In the genomic region with DNA sequence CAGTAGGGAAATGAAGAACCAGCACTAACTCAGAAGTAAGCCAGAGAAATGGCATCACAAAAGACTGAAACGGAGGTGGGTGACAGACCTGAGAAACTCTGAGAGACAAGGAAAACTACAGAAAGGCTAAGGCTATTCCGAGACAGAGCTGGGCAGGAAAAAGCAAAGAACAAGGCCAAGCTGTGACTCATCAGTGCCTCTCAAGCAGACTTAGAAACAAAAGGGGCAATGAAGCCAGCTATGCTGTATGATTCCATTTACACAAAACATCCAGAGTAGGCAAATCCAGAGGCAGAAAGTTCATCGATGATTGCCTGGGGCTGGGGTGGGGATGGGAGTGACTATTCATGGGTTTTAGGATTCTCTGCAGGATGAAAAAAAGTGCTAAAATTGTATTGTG, we compare ENCODE assay signal across 11 cellular contexts. TPM values are rescaled to one million over a fixed set of nuclear protein-coding genes. Genes with fewer than 3 reads are reported as not detected.
A peak's percentile ranks its signal among the peaks of the same experiment; 100 is the strongest.
DNase-seq lines count a peak whose midpoint lies in the region; ATAC-seq and TF ChIP-seq lines count a peak whose summit lies in the region.
"Had no signal": no experiment of that assay in that cellular context is flagged by ENCODE, and none has a peak within 500 bp of the region (broad histone marks: within the 10 kb centered on the region; RNA-seq: fewer than 3 reads in every experiment).

No MANE protein-coding gene starts in this region.

- H3K27me3 Mint-ChIP-seq in activated CD4-positive, alpha-beta memory T cell treated with anti-CD3 and anti-CD28 coated beads for 36 hours, result no peaks in the 10 kb centered on the region
- no peaks in the 10 kb centered on the region for H3K27me3 Mint-ChIP-seq in activated T-cell treated with anti-CD3 and anti-CD28 coated beads, Interleukin-2, amount 50 U/mL, for 72 hours (ENCODE audit: low read depth)

- no peak for TF ChIP-seq POLR2A in esophagus muscularis mucosa (IDR thresholded peaks at IDR 0.05; ENCODE audit: low read depth)

- TF ChIP-seq EP300 in esophagus muscularis mucosa (IDR thresholded peaks at IDR 0.05), result no peak

- H3K36me3 ChIP-seq in esophagus muscularis mucosa, result no peaks in the 10 kb centered on the region

- H3K4me1 Mint-ChIP-seq in activated CD4-positive, alpha-beta memory T cell treated with anti-CD3 and anti-CD28 coated beads for 36 hours (ENCODE audit: low read depth), result peaks cover 42% of the 10 kb centered on the region
- H3K4me1 Mint-ChIP-seq in activated T-cell treated with anti-CD3 and anti-CD28 coated beads, Interleukin-2, amount 50 U/mL, for 72 hours (ENCODE audit: low read depth), result peaks cover 45% of the 10 kb centered on the region

- POLR2A ChIA-PET in activated CD4-positive, alpha-beta memory T cell treated with anti-CD3 and anti-CD28 coated beads for 36 hours (lab: Charles Lee), result no interaction called here

- CTCF ChIA-PET in activated CD4-positive, alpha-beta memory T cell treated with anti-CD3 and anti-CD28 coated beads for 36 hours (lab: Charles Lee), result interaction anchor here (1.9 to 2.3 kb wide), 2 partner anchors 176 to 210 kb away, joined by 4 to 7 read pairs; partner anchors contain the start of gene CDS2

- H3K36me3 Mint-ChIP-seq in activated CD4-positive, alpha-beta memory T cell treated with anti-CD3 and anti-CD28 coated beads for 36 hours, result peaks cover 11% of the 10 kb centered on the region
- H3K36me3 Mint-ChIP-seq in activated T-cell treated with anti-CD3 and anti-CD28 coated beads, Interleukin-2, amount 50 U/mL, for 72 hours (ENCODE audit: insufficient read depth in 2 of 2), result peaks cover 3 to 6% of the 10 kb centered on the region in 2 donors

- no peaks in the 10 kb centered on the region for H3K9me3 ChIP-seq in esophagus muscularis mucosa

- peaks cover 4% of the 10 kb centered on the region for H3K9me3 Mint-ChIP-seq in activated CD4-positive, alpha-beta memory T cell treated with anti-CD3 and anti-CD28 coated beads for 36 hours
- H3K9me3 Mint-ChIP-seq in activated T-cell treated with anti-CD3 and anti-CD28 coated beads, Interleukin-2, amount 50 U/mL, for 72 hours, result no peaks in the 10 kb centered on the region

- H3K27me3 ChIP-seq in esophagus muscularis mucosa, result no peaks in the 10 kb centered on the region
- H3K27me3 ChIP-seq: BLaER1 had no signal

- DNase-seq in Right ventricle myocardium inferior (ENCODE audit: missing footprints), result no peak
- no peak for DNase-seq in cardiac septum (ENCODE audit: low spot score)
- DNase-seq in esophagus muscularis mucosa (ENCODE audit: extremely low spot score), result no peak
- DNase-seq in mucosa of gallbladder (ENCODE audit: low spot score), result peak; percentile 36
- DNase-seq in activated CD4-positive, alpha-beta memory T cell treated with anti-CD3 and anti-CD28 coated beads for 36 hours, result no peak
- DNase-seq in activated T-cell treated with anti-CD3 and anti-CD28 coated beads, Interleukin-2, amount 50 U/mL, for 72 hours, result no peak
- DNase-seq in NCI-H1930 (lab: John Stamatoyannopoulos, UW), result no peak
- DNase-seq: activated CD4-positive, alpha-beta T cell treated with anti-CD3 and anti-CD28 coated beads, Interleukin-2, amount 50 U/mL, for 4 hours; NCI-H1105 treated with DMSO at 0.1 percent for 48 hours had no signal

- ATAC-seq in Right ventricle myocardium inferior, result peak; percentile 59
- ATAC-seq in GM18502 (IDR thresholded peaks at IDR 0.05; ENCODE audit: poor library complexity, unreplicated experiment), result no peak
- no peak for ATAC-seq in activated T-cell treated with anti-CD3 and anti-CD28 coated beads, Interleukin-2, amount 50 U/mL, for 72 hours (replicated peaks in 1 of 2)

- WGBS in esophagus muscularis mucosa, result 22% methylated on average over 3 of the region's 3 CpGs

- H3K27ac Mint-ChIP-seq in activated CD4-positive, alpha-beta memory T cell treated with anti-CD3 and anti-CD28 coated beads for 36 hours, result no peak overlapping the region
- no peak overlapping the region for H3K27ac Mint-ChIP-seq in activated T-cell treated with anti-CD3 and anti-CD28 coated beads, Interleukin-2, amount 50 U/mL, for 72 hours

- H3K27ac ChIP-seq in esophagus muscularis mucosa (replicated peaks in 1 of 4), result peak overlapping the region; percentile 58 to 70 (median 64)
- H3K27ac ChIP-seq: BLaER1 had no signal

- H3K4me3 Mint-ChIP-seq in activated CD4-positive, alpha-beta memory T cell treated with anti-CD3 and anti-CD28 coated beads for 36 hours, result no peak overlapping the region
- no peak overlapping the region for H3K4me3 Mint-ChIP-seq in activated T-cell treated with anti-CD3 and anti-CD28 coated beads, Interleukin-2, amount 50 U/mL, for 72 hours

- intact Hi-C loops in Right ventricle myocardium inferior (cut with DNase I) (loop anchor here (10.0 kb wide), 1 partner anchor 346 kb away; no protein-coding TSS in a partner anchor), cardiac septum (cut with DNase I) (loop anchor here (5.0 kb wide), 1 partner anchor 339 kb away; no protein-coding TSS in a partner anchor), esophagus muscularis mucosa (cut with DNase I) (no loop called here)
- intact Hi-C loops in activated CD4-positive, alpha-beta memory T cell treated with anti-CD3 and anti-CD28 coated beads for 36 hours (cut with micrococcal nuclease), result loop anchor here (2.0 kb wide), 1 partner anchor 136 kb away; no protein-coding TSS in a partner anchor

- peaks cover 3 to 43% (median 42%) of the 10 kb centered on the region in 4 donors for H3K4me1 ChIP-seq in esophagus muscularis mucosa
- H3K4me1 ChIP-seq: BLaER1 had no signal

- TF ChIP-seq CTCF in esophagus muscularis mucosa (IDR thresholded peaks at IDR 0.05), result no peak

- no peak overlapping the region for H3K4me3 ChIP-seq in esophagus muscularis mucosa
- H3K4me3 ChIP-seq: BLaER1 had no signal

RNA-seq across cellular contexts. Expression of gene SLC23A2, which starts 50.0 kb away (rescaled TPM):
- 6.7 TPM for total RNA-seq in Right ventricle myocardium inferior
- 10.0 TPM for total RNA-seq in cardiac septum
- total RNA-seq in esophagus muscularis mucosa, result 10 to 100 TPM in 3 of 4 donors, 1 to 10 TPM in 1; 8.7 to 16.0 (median 12.2) TPM
- total RNA-seq in mucosa of gallbladder, result 15.1 TPM
- total RNA-seq in activated CD4-positive, alpha-beta memory T cell treated with anti-CD3 and anti-CD28 coated beads for 36 hours, result 10 to 100 TPM; 14.0 to 14.9 TPM
- total RNA-seq in activated T-cell treated with anti-CD3 and anti-CD28 coated beads, Interleukin-2, amount 50 U/mL, for 72 hours, result 10 to 100 TPM; 21.4 to 22.2 TPM
